ENCODE assay signal across 2 cellular contexts in genomic region chr2:222088561-222088960, GRCh38.
TF ChIP-seq lines count a peak whose summit lies in the region.

No MANE protein-coding gene starts in this region.

TF ChIP-seq in SK-N-SH, 30 proteins besides CTCF, POLR2A, EP300 and RAD21 (continued from another document):
- TF ChIP-seq REST (IDR thresholded peaks at IDR 0.05; ENCODE audit: low read depth, low read length) (no peak), FOSL2 (IDR thresholded peaks at IDR 0.05; ENCODE audit: borderline replicate concordance, low read depth) (no peak), NFIC (IDR thresholded peaks at IDR 0.05; ENCODE audit: borderline replicate concordance) (no peak), RFX5 (IDR thresholded peaks at IDR 0.05; ENCODE audit: low read length) (no peak), CHD2 (IDR thresholded peaks at IDR 0.05; ENCODE audit: low read length, partially characterized antibody) (no peak), MAX (IDR thresholded peaks at IDR 0.05; ENCODE audit: low read depth) (no peak), SMC3 (IDR thresholded peaks at IDR 0.05; ENCODE audit: low read depth, low read length) (no peak), IRF3 (IDR thresholded peaks at IDR 0.05; ENCODE audit: low read depth, low read length) (no peak), USF1 (IDR thresholded peaks at IDR 0.05; ENCODE audit: borderline replicate concordance, low read depth) (no peak), FOXJ3 (CRISPR knock-in tag; IDR thresholded peaks at IDR 0.05) (no peak), YY1 (IDR thresholded peaks at IDR 0.05; ENCODE audit: low read depth) (no peak)

TF ChIP-seq in SK-N-SH treated with all-trans-retinoic acid at 6 μM for 48 hours, 23 proteins besides CTCF, POLR2A, EP300 and RAD21 (continued from another document):
- no peak for TF ChIP-seq ARNTL (CRISPR knock-in tag; IDR thresholded peaks at IDR 0.05; ENCODE audit: borderline replicate concordance, low read depth)
- no peak for TF ChIP-seq ZC3H10 (CRISPR knock-in tag; IDR thresholded peaks at IDR 0.05)
- TF ChIP-seq BACH2 (CRISPR knock-in tag; IDR thresholded peaks at IDR 0.05; ENCODE audit: borderline replicate concordance): no peak
- TF ChIP-seq GLIS3 (CRISPR knock-in tag; IDR thresholded peaks at IDR 0.05): no peak
- TF ChIP-seq CSRNP3 (CRISPR knock-in tag; IDR thresholded peaks at IDR 0.05): no peak
- TF ChIP-seq POU6F1 (CRISPR knock-in tag; IDR thresholded peaks at IDR 0.05; ENCODE audit: borderline replicate concordance, low read depth): no peak
- no peak for TF ChIP-seq TOX (CRISPR knock-in tag; IDR thresholded peaks at IDR 0.05; ENCODE audit: borderline replicate concordance)
TF ChIP-seq in SK-N-SH treated with all-trans-retinoic acid at 6 μM for 48 hours: peak in this region for 0.
